In genomic region chr22:29208879-29209623, GRCh38 we compare ENCODE assay signal across 15 cellular contexts. TPM values are rescaled to one million over a fixed set of nuclear protein-coding genes. Genes with fewer than 3 reads are reported as not detected.
DNase-seq lines count a peak whose midpoint lies in the region; ATAC-seq, FAIRE-seq and TF ChIP-seq lines count a peak whose summit lies in the region.
"Had no signal": no experiment of that assay in that cellular context is flagged by ENCODE, and none has a peak within 500 bp of the region (broad histone marks: within the 10 kb centered on the region; RNA-seq: fewer than 3 reads in every experiment).

No MANE protein-coding gene starts in this region.

- FAIRE-seq in GM12878 (lab: Jason Lieb, UNC), result no peak
- FAIRE-seq: frontal cortex had no signal

- H3K79me2 ChIP-seq in DND-41 (ENCODE audit: insufficient read depth, low read length) (peaks cover 85% of the 10 kb centered on the region), GM12878 (ENCODE audit: control insufficient read depth, insufficient read depth, low read length) (peaks cover 50% of the 10 kb centered on the region)

- DNase-seq in DND-41 (no peak), GM12878 (ENCODE audit: low read depth, low spot score) (peak; percentile 25), neuronal stem cell (ENCODE audit: low spot score) (no peak), DMS 273 (lab: John Stamatoyannopoulos, UW; ENCODE audit: unreplicated experiment) (no peak)
- DNase-seq: activated CD4-positive, CD25-positive, alpha-beta regulatory T cell; EL; HCEC 1CT; NCI-H2029 had no signal

- H3K27ac ChIP-seq in DND-41 (ENCODE audit: low read length) (peak overlapping the region; percentile 83), HEK293 (ENCODE audit: extremely low read depth, low read depth, low read length) (no peak overlapping the region), GM12878 (ENCODE audit: control insufficient read depth, insufficient read depth) (peak overlapping the region; percentile 66), neuronal stem cell (replicated peaks; ENCODE audit: low read length) (no peak overlapping the region)
- H3K27ac ChIP-seq: prostate gland had no signal

- no peak overlapping the region for H3K14ac ChIP-seq in neuronal stem cell (ENCODE audit: low read length)

- peak overlapping the region; percentile 87 for H3K9ac ChIP-seq in DND-41 (ENCODE audit: low read depth, low read length)
- peak overlapping the region; percentile 71 for H3K9ac ChIP-seq in GM12878 (ENCODE audit: control insufficient read depth, insufficient read depth, low read length)
- H3K9ac ChIP-seq in neuronal stem cell (ENCODE audit: low read depth, low read length, poor library complexity), result no peak overlapping the region

- peak overlapping the region; percentile 79 for H3K18ac ChIP-seq in neuronal stem cell (ENCODE audit: low read length)

- H3K9me3 ChIP-seq in DND-41 (ENCODE audit: insufficient read depth, low read length, severe bottlenecking), result no peaks in the 10 kb centered on the region
- H3K9me3 ChIP-seq in HEK293 (ENCODE audit: control insufficient read depth, insufficient read depth, low read depth, low read length), result no peaks in the 10 kb centered on the region
- no peaks in the 10 kb centered on the region for H3K9me3 ChIP-seq in GM12878 (replicated peaks; ENCODE audit: control insufficient read depth, insufficient read depth, low read length)
- H3K9me3 ChIP-seq in neuronal stem cell (replicated peaks in 1 of 2; ENCODE audit: control insufficient read depth in 2 of 2, insufficient read depth in 1 of 2, low read depth in 1 of 2, low read length in 2 of 2), result peaks cover 0 to 3% of the 10 kb centered on the region in 2 donors
- H3K9me3 ChIP-seq: prostate gland had no signal

- no peak overlapping the region for H2BK120ac ChIP-seq in neuronal stem cell (ENCODE audit: low read depth, low read length)

- H2AFZ ChIP-seq in DND-41 (ENCODE audit: low read depth, low read length) (no peak overlapping the region), GM12878 (ENCODE audit: control insufficient read depth, low read depth, low read length) (no peak overlapping the region), neuronal stem cell (ENCODE audit: low read length) (no peak overlapping the region)

- H3K27me3 ChIP-seq in DND-41 (ENCODE audit: insufficient read depth, low read length, poor library complexity) (no peaks in the 10 kb centered on the region), GM12878 (replicated peaks in 1 of 2; ENCODE audit: control insufficient read depth in 2 of 2, insufficient read depth in 2 of 2, low read length in 1 of 2) (no peaks in the 10 kb centered on the region; a peak in 1 of 4 replicates), neuronal stem cell (ENCODE audit: control insufficient read depth in 3 of 3, insufficient read depth in 3 of 3, low read depth in 1 of 3, low read length in 3 of 3) (peaks cover 0 to 7% (median 0%) of the 10 kb centered on the region in 3 experiments)

- H2AK5ac ChIP-seq in neuronal stem cell (ENCODE audit: low read depth, low read length), result peak overlapping the region; percentile 94

- H4K91ac ChIP-seq in neuronal stem cell (ENCODE audit: low read depth, low read length, poor library complexity), result no peak overlapping the region

- H4K8ac ChIP-seq in neuronal stem cell (ENCODE audit: low read depth, low read length), result no peak overlapping the region

- H4K20me1 ChIP-seq in DND-41 (ENCODE audit: insufficient read depth, low read length) (peaks cover 42% of the 10 kb centered on the region), GM12878 (ENCODE audit: control insufficient read depth, insufficient read depth) (no peaks in the 10 kb centered on the region)

- RAD21 ChIA-PET in GM12878 (lab: Charles Lee; ENCODE audit: unreplicated experiment), result interaction anchor here (0.8 to 5.2 kb wide), 4 partner anchors 9 to 52 kb away, joined by 3 to 26 read pairs (median 14); no protein-coding TSS in a partner anchor

- TF ChIP-seq CTCF in DND-41 (IDR thresholded peaks at IDR 0.05; ENCODE audit: borderline replicate concordance, extremely low read depth, low read length, poor library complexity, severe bottlenecking) (no peak), HEK293 (tag by site-specific recombination; IDR thresholded peaks at IDR 0.05) (no peak), GM12878 (IDR thresholded peaks at IDR 0.05 in 2 of 3, conservative IDR thresholded peaks at IDR 0.05 in 1 of 3; ENCODE audit: control insufficient read depth in 2 of 3, extremely low read depth in 1 of 3, insufficient read depth in 1 of 3, low read depth in 3 of 3, low read length in 3 of 3) (no peak)

- peak overlapping the region; percentile 72 for H2BK5ac ChIP-seq in neuronal stem cell (ENCODE audit: low read length)

- H3K23ac ChIP-seq in neuronal stem cell (ENCODE audit: low read depth, low read length, poor library complexity), result no peak overlapping the region

- 63% methylated on average over 16 of the region's 17 CpGs for whole genome bisulfite sequencing in GM12878 (ENCODE audit: insufficient coverage, insufficient replicate concordance, low lambda C conversion rate, missing lambda C conversion rate)
- no CpG with 5 or more reads among the region's 17 CpGs for WGBS in neuronal stem cell (ENCODE audit: extremely low coverage in 2 of 2, insufficient read length in 2 of 2, insufficient replicate concordance in 1 of 2), 2 donors

- CTCF ChIA-PET in HEK293 (lab: Yijun Ruan, JAX), result interaction anchor here (0.6 to 2.0 kb wide), 3 partner anchors 36 to 64 kb away, joined by 3 to 9 read pairs (median 4); no protein-coding TSS in a partner anchor
- CTCF ChIA-PET in GM12878 (lab: Yijun Ruan, JAX), result interaction anchor here (0.6 to 3.5 kb wide), 10 partner anchors 8 to 168 kb away, joined by 3 to 19 read pairs (median 4); no protein-coding TSS in a partner anchor

- in situ Hi-C loops in GM12878 (cut with MboI), result no loop called here

- SMC1A ChIA-PET in GM12878 (lab: Charles Lee; ENCODE audit: uncharacterized antibody, unreplicated experiment), result interaction anchor here (1.5 to 16.1 kb wide), 4 partner anchors 8 to 41 kb away, joined by 6 to 165 read pairs (median 12); no protein-coding TSS in a partner anchor

- no TSS peak for BruUV-seq in GM12878 (replicated peaks; lab: Mats Ljungman, UMichigan)

- intact Hi-C loops in GM12878 (cut with micrococcal nuclease; ENCODE audit: unreplicated experiment), result loop anchor here (2.0 kb wide), 1 partner anchor 36 kb away; no protein-coding TSS in a partner anchor

- no peak for TF ChIP-seq RAD21 in GM12878 (IDR thresholded peaks at IDR 0.05; ENCODE audit: insufficient read depth, low read depth, low read length)

- no peak for TF ChIP-seq EP300 in GM12878 (IDR thresholded peaks at IDR 0.05; ENCODE audit: borderline replicate concordance in 1 of 2, control insufficient read depth in 1 of 2, low read depth in 2 of 2, low read length in 2 of 2)

- no peak overlapping the region for H3K4ac ChIP-seq in neuronal stem cell (ENCODE audit: low read length)

- peaks cover 52% of the 10 kb centered on the region for H3K36me3 ChIP-seq in DND-41 (ENCODE audit: insufficient read depth, low read length)
- no peaks in the 10 kb centered on the region for H3K36me3 ChIP-seq in HEK293 (ENCODE audit: control insufficient read depth in 2 of 2, insufficient read depth in 1 of 2, low read length in 2 of 2)
- H3K36me3 ChIP-seq in GM12878 (ENCODE audit: control insufficient read depth in 2 of 2, insufficient read depth in 2 of 2, low read length in 1 of 2), result no peaks in the 10 kb centered on the region; a peak in 2 of 4 replicates
- peaks cover 2 to 11% of the 10 kb centered on the region in 2 donors for H3K36me3 ChIP-seq in neuronal stem cell (replicated peaks in 1 of 2; ENCODE audit: control insufficient read depth in 2 of 2, insufficient read depth in 2 of 2, low read length in 2 of 2)
- H3K36me3 ChIP-seq: prostate gland had no signal

- POLR2A ChIA-PET in HEK293 (lab: Yijun Ruan, JAX), result no interaction called here
- POLR2A ChIA-PET in GM12878 (lab: Charles Lee), result interaction anchor here (0.6 to 15.3 kb wide), 6 partner anchors 43 to 300 kb away, joined by 3 to 239 read pairs (median 3); no protein-coding TSS in a partner anchor

- H3K4me3 ChIP-seq in DND-41 (ENCODE audit: low read depth in 1 of 2, low read length in 2 of 2) (peak overlapping the region in 1 of 2 experiments; percentile 83; a peak in 2 of 4 replicates), HEK293 (ENCODE audit: low read depth, low read length) (no peak overlapping the region), GM12878 (peak overlapping the region; percentile 65), neuronal stem cell (ENCODE audit: low read length in 2 of 2) (no peak overlapping the region)
- H3K4me3 ChIP-seq: prostate gland had no signal

- TF ChIP-seq POLR2A in GM12878 (IDR thresholded peaks at IDR 0.05; ENCODE audit: low read depth, low read length), result no peak

- H3K4me2 ChIP-seq in DND-41 (ENCODE audit: insufficient read depth, low read length) (peak overlapping the region; percentile 89), GM12878 (ENCODE audit: control insufficient read depth, insufficient read depth) (peak overlapping the region; percentile 71), neuronal stem cell (ENCODE audit: insufficient read depth, low read length, poor library complexity, severe bottlenecking) (no peak overlapping the region)

- peaks cover 59% of the 10 kb centered on the region for H3K4me1 ChIP-seq in DND-41 (ENCODE audit: insufficient read depth, low read length)
- H3K4me1 ChIP-seq in HEK293 (ENCODE audit: control insufficient read depth, insufficient read depth, low read length), result no peaks in the 10 kb centered on the region
- peaks cover 29% of the 10 kb centered on the region for H3K4me1 ChIP-seq in GM12878 (ENCODE audit: control insufficient read depth, insufficient read depth, low read length)
- H3K4me1 ChIP-seq in neuronal stem cell (ENCODE audit: control insufficient read depth in 2 of 2, insufficient read depth in 1 of 2, low read depth in 1 of 2, low read length in 2 of 2), result peaks cover 34 to 38% of the 10 kb centered on the region in 2 donors
- H3K4me1 ChIP-seq: prostate gland had no signal

- peak overlapping the region; percentile 36 for H2BK12ac ChIP-seq in neuronal stem cell (ENCODE audit: low read length)

- ATAC-seq in DND-41 (ENCODE audit: insufficient read depth, low read depth) (no peak), GM12878 (peak; percentile 66), GM19463 (IDR thresholded peaks at IDR 0.05; ENCODE audit: unreplicated experiment) (no peak), HG03521 (IDR thresholded peaks at IDR 0.05; ENCODE audit: unreplicated experiment) (no peak), HG03432 (IDR thresholded peaks at IDR 0.05; ENCODE audit: unreplicated experiment) (no peak)
- ATAC-seq: activated naive CD4-positive, alpha-beta T cell treated with anti-CD3 and anti-CD28 coated beads, Interleukin-2, amount 50 U/mL, for 72 hours had no signal

- peak overlapping the region; percentile 61 for H2BK15ac ChIP-seq in neuronal stem cell (ENCODE audit: low read length)

- peaks cover 5% of the 10 kb centered on the region for H3K79me1 ChIP-seq in neuronal stem cell (ENCODE audit: low read depth, low read length)

RNA-seq across cellular contexts. Expression of gene EMID1, which starts 3.4 kb away (rescaled TPM):
- 185 and 191 TPM in 2 replicates for total RNA-seq in GM12878 (2013; cell fraction: nucleolus; rRNA removed)
- total RNA-seq in GM12878 (2014; rRNA removed) (12.0 and 19.4 TPM in 2 replicates), GM12878 (2014; rRNA removed; fragmentation: Illumina TruSeq; extraction: Trizol) (4.3 and 5.8 TPM in 2 replicates), GM12878 (2021) (17.5 and 18.3 TPM in 2 replicates)
- 2.5 TPM for polyA plus RNA-seq in GM12878 (2011; ENCODE audit: low read depth)
- polyA plus RNA-seq in GM12878 (2011; rRNA removed) (29.3 and 60.3 TPM in 2 replicates), GM12878 (2014; fragmentation: Illumina TruSeq; extraction: Trizol) (0.54 and 2.3 TPM in 2 replicates), GM12878 (2014; fragmentation: Nextera tagmentation; extraction: Ambion mirVana) (1 to 10 TPM; 1.2 to 2.3 TPM), GM12878 (2014; rRNA removed) (20.7 and 23.8 TPM in 2 replicates), GM12878 (2016; fragmentation: Nextera tagmentation; extraction: Ambion mirVana) (10 to 100 TPM in 1 of 2 experiments, 1 to 10 TPM in 1; 10.0 to 13.9 TPM)
- 73.9 and 121 TPM in 2 replicates for polyA plus RNA-seq in GM12878 (2011; cell fraction: cytosol; rRNA removed)
- polyA plus RNA-seq in GM12878 (2011; cell fraction: nucleus; rRNA removed), result 196 and 245 TPM in 2 replicates
- polyA plus RNA-seq in GM12878 (2012), result 7.6 and 8.4 TPM in 2 replicates
- 53.3 and 85.9 TPM in 2 replicates for polyA minus RNA-seq in GM12878 (2011; rRNA and poly(A)+ RNA removed)
- polyA minus RNA-seq in GM12878 (2011; cell fraction: cytosol; rRNA and poly(A)+ RNA removed), result 22.1 and 26.0 TPM in 2 replicates
- 59.2 and 86.3 TPM in 2 replicates for polyA minus RNA-seq in GM12878 (2011; cell fraction: nucleus; rRNA and poly(A)+ RNA removed)
- polyA plus RNA-seq in neuronal stem cell (2013, experiment 1 of 2), result 10.7 TPM
- polyA plus RNA-seq in neuronal stem cell (2013, experiment 2 of 2), result 10.3 TPM

RNA-seq across cellular contexts. Expression of gene RHBDD3, which starts 58.7 kb away (rescaled TPM):
- total RNA-seq in GM12878 (2013; cell fraction: nucleolus; rRNA removed), result 36.7 and 43.7 TPM in 2 replicates
- 30.7 and 37.9 TPM in 2 replicates for total RNA-seq in GM12878 (2014; rRNA removed)
- total RNA-seq in GM12878 (2014; rRNA removed; fragmentation: Illumina TruSeq; extraction: Trizol), result 10.0 and 11.9 TPM in 2 replicates
- total RNA-seq in GM12878 (2021), result 23.1 and 28.4 TPM in 2 replicates
- 5.3 TPM for polyA plus RNA-seq in GM12878 (2011; ENCODE audit: low read depth)
- 3.8 and 8.6 TPM in 2 replicates for polyA plus RNA-seq in GM12878 (2011; rRNA removed)
- polyA plus RNA-seq in GM12878 (2011; cell fraction: cytosol; rRNA removed), result 14.9 and 23.0 TPM in 2 replicates
- polyA plus RNA-seq in GM12878 (2011; cell fraction: nucleus; rRNA removed), result 23.5 and 35.8 TPM in 2 replicates
- 13.5 and 16.4 TPM in 2 replicates for polyA plus RNA-seq in GM12878 (2012)
- 3.9 and 8.1 TPM in 2 replicates for polyA plus RNA-seq in GM12878 (2014; fragmentation: Illumina TruSeq; extraction: Trizol)
- polyA plus RNA-seq in GM12878 (2014; fragmentation: Nextera tagmentation; extraction: Ambion mirVana), result 1 to 10 TPM in 1 of 2 experiments, under 1 TPM in 1; 0.27 to 1.2 TPM
- 37.6 and 41.2 TPM in 2 replicates for polyA plus RNA-seq in GM12878 (2014; rRNA removed)
- 10 to 100 TPM; 36.9 to 38.7 TPM for polyA plus RNA-seq in GM12878 (2016; fragmentation: Nextera tagmentation; extraction: Ambion mirVana)
- polyA minus RNA-seq in GM12878 (2011; rRNA and poly(A)+ RNA removed), result 3.6 and 9.5 TPM in 2 replicates
- polyA minus RNA-seq in GM12878 (2011; cell fraction: cytosol; rRNA and poly(A)+ RNA removed), result 2.9 and 6.8 TPM in 2 replicates
- 5.3 and 13.4 TPM in 2 replicates for polyA minus RNA-seq in GM12878 (2011; cell fraction: nucleus; rRNA and poly(A)+ RNA removed)
- polyA plus RNA-seq in neuronal stem cell (2013, experiment 1 of 2), result 25.1 TPM
- 24.1 TPM for polyA plus RNA-seq in neuronal stem cell (2013, experiment 2 of 2)

RNA-seq across cellular contexts. Expression of gene EWSR1, which starts 59.0 kb away (rescaled TPM):
- total RNA-seq in GM12878 (2013; cell fraction: nucleolus; rRNA removed), result 358 and 390 TPM in 2 replicates
- 339 and 342 TPM in 2 replicates for total RNA-seq in GM12878 (2014; rRNA removed)
- total RNA-seq in GM12878 (2014; rRNA removed; fragmentation: Illumina TruSeq; extraction: Trizol), result 200 and 209 TPM in 2 replicates
- 307 and 325 TPM in 2 replicates for total RNA-seq in GM12878 (2021)
- polyA plus RNA-seq in GM12878 (2011; ENCODE audit: low read depth), result 140 TPM
- 233 and 400 TPM in 2 replicates for polyA plus RNA-seq in GM12878 (2011; rRNA removed)
- 486 and 548 TPM in 2 replicates for polyA plus RNA-seq in GM12878 (2011; cell fraction: cytosol; rRNA removed)
- 908 and 919 TPM in 2 replicates for polyA plus RNA-seq in GM12878 (2011; cell fraction: nucleus; rRNA removed)
- 149 and 217 TPM in 2 replicates for polyA plus RNA-seq in GM12878 (2012)
- polyA plus RNA-seq in GM12878 (2014; fragmentation: Illumina TruSeq; extraction: Trizol), result 430 and 480 TPM in 2 replicates
- 100 to 1,000 TPM; 130 to 180 TPM for polyA plus RNA-seq in GM12878 (2014; fragmentation: Nextera tagmentation; extraction: Ambion mirVana)
- polyA plus RNA-seq in GM12878 (2014; rRNA removed), result 369 and 388 TPM in 2 replicates
- 100 to 1,000 TPM; 426 to 464 TPM for polyA plus RNA-seq in GM12878 (2016; fragmentation: Nextera tagmentation; extraction: Ambion mirVana)
- polyA minus RNA-seq in GM12878 (2011; rRNA and poly(A)+ RNA removed), result 345 and 478 TPM in 2 replicates
- polyA minus RNA-seq in GM12878 (2011; cell fraction: cytosol; rRNA and poly(A)+ RNA removed), result 124 and 140 TPM in 2 replicates
- polyA minus RNA-seq in GM12878 (2011; cell fraction: nucleus; rRNA and poly(A)+ RNA removed), result 141 and 185 TPM in 2 replicates
- 271 TPM for polyA plus RNA-seq in neuronal stem cell (2013, experiment 1 of 2)
- polyA plus RNA-seq in neuronal stem cell (2013, experiment 2 of 2), result 267 TPM

Comparison
In these comparisons a context has a peak if more than half of its experiments do, and no peak if none do; other contexts are left out.
1. H3K27ac ChIP-seq: peak in DND-41 (single experiment) and GM12878 (single experiment); none in HEK293 (single experiment) and neuronal stem cell (single experiment).